15 cellular contexts compared by ENCODE assay signal in the genomic region with DNA sequence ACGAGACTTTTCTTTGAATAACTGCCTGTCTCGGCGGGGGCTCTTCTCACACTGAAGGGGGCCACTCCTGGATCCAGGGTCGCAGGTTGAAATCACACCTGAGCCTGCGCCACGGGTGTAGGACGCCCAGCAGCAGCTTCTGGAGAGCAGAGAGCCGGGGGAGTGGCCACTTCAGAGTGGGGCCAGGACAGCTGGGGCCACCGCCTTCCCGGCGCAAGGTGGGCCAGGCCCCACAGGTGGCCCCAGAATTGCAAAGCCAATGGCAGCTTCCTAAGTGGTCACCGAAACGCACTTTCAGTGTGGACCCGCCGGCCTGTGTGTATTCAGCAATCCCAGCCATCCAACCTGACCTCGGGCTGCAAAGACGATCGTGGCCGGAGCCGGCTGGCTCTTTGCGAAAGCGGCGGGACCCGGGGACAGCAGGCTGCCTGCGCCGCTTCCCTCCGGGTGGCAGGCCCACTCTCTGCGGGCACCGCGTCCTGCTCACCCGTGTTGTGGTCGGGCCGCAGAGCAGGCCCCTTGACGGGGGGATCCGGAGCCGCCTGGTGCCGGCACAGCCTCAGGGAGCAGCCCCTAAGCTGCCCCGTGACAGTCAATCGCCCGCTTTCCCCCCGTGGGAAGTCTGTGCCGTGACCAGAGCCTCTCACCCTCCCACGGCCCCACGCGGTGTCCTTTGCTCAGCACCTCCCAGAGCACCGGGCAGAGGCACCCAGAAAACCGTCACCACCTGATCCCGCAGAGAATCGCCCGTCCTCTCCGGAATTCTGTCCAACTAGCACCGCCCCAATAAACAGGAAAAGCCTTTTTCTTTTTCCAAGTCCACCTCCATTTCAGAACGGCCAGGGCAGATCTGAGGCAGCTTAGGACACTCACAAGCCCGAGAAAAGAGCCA.
"Had no signal": no experiment of that assay in that cellular context is flagged by ENCODE, and none has a peak within 500 bp of the region (broad histone marks: within the 10 kb centered on the region; RNA-seq: fewer than 3 reads in every experiment).

No MANE protein-coding gene starts in this region.

- H3K36me3 ChIP-seq: lower lobe of right lung, pancreas, right atrium auricular region, stomach, suprapubic skin had no signal

- H3K27me3 ChIP-seq: pancreas, right atrium auricular region, stomach, suprapubic skin, tibial nerve had no signal

- H3K27ac ChIP-seq: lower lobe of right lung, pancreas, psoas muscle, right atrium auricular region, skin epidermis, suprapubic skin, tibial nerve had no signal

- H3K4me1 ChIP-seq: lower lobe of right lung, psoas muscle had no signal

- H3K9me3 ChIP-seq: lower lobe of right lung, pancreas, psoas muscle, right atrium auricular region, stomach, suprapubic skin had no signal

- DNase-seq: activated CD4-positive, alpha-beta T cell treated with anti-CD3 and anti-CD28 coated beads, Interleukin-2, amount 10 ng/mL, durations not matched to agents 7 days and 5 days; activated CD8-positive, alpha-beta memory T cell treated with anti-CD3 and anti-CD28 coated beads, Interleukin-2, amount 50 U/mL, for 48 hours; activated effector memory CD4-positive, alpha-beta T cell treated with anti-CD3 and anti-CD28 coated beads, Interleukin-2, amount 50 U/mL, for 16 hours; activated naive CD4-positive, alpha-beta T cell treated with anti-CD3 and anti-CD28 coated beads, Interleukin-2, amount 10 ng/mL, durations not matched to agents 7 days and 5 days; cortex of kidney; lower lobe of right lung; naive thymus-derived CD8-positive, alpha-beta T cell; pancreas; psoas muscle; stimulated activated CD4-positive, alpha-beta T cell treated with anti-CD3 and anti-CD28 coated beads, Interleukin-1b, Interleukin-23, amount 100 ng/mL, for 48 hours; stomach had no signal

- H3K4me3 ChIP-seq: lower lobe of right lung, pancreas, psoas muscle, right atrium auricular region, skin epidermis, stomach, suprapubic skin, tibial nerve had no signal

- ATAC-seq: lower lobe of right lung; naive thymus-derived CD8-positive, alpha-beta T cell; pancreas; psoas muscle had no signal
